1 cellular context compared by ENCODE assay signal in the genomic region with DNA sequence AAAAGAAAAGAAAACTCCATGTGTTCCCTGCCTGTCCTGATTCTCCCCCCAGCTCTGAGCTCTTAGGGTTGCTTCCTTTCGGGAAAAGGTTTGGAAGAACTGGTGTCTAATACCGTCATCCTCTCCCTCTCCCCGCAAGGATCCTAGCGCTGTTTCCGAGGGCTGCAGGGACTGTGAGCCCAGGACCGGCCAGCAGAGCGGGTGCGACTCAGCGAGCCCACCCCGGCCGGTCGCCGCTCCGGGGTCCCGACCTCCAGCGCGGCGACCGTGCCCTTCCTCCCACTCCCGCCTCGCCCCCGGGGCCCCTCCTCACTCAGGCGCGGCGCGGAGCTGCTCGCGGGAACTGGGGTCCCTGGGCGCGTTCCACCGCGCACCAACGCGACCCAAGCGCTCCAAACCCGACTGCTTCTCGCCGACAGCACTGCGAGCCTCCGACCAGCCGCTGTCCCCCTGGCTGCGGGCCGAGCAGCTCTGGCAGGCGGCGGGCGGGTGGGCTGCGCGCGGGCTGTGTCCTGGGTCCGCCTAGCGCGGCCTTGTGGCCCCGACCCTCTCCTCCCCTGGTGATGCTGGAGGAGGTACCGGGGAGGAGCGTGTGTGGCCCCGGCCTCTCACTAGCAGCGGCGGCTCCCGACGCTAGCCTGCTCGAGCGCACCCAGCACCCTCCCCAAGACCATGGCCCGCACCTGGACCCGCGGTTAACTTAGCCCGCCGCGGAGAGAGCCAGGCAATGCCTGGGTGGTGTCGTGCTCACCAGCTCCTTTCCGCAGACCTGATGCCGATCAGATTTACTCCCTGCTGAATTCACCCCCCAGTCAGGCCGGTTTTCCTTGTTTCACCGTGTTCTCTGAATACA.
A peak's percentile ranks its signal among the peaks of the same experiment; 100 is the strongest.
TF ChIP-seq lines count a peak whose summit lies in the region.

A gene (minus strand): TSS at position 509 of the 853 bp plus-strand sequence. CDS start 12,484 bp downstream, outside the sequence.

TF ChIP-seq in HepG2, 621 proteins besides CTCF, POLR2A, EP300 and RAD21 (continued from another document and continues in another):
- TF ChIP-seq ZNF564 (CRISPR knock-in tag; IDR thresholded peaks at IDR 0.05) (no peak), ZSCAN20 (CRISPR knock-in tag; IDR thresholded peaks at IDR 0.05; ENCODE audit: borderline replicate concordance) (no peak), HES4 (CRISPR knock-in tag; IDR thresholded peaks at IDR 0.05; ENCODE audit: borderline replicate concordance) (0 out of 2 replicates have a peak, but pooled peaks have one; percentile 51), KLF16 (CRISPR knock-in tag; IDR thresholded peaks at IDR 0.05) (no peak), GATAD1 (CRISPR knock-in tag; IDR thresholded peaks at IDR 0.05) (no peak), THAP11 (CRISPR knock-in tag; IDR thresholded peaks at IDR 0.05) (no peak), AKAP8 (CRISPR knock-in tag; IDR thresholded peaks at IDR 0.05) (no peak), RFX5 (IDR thresholded peaks at IDR 0.05; ENCODE audit: low read depth, low read length) (no peak), AGO1 (IDR thresholded peaks at IDR 0.05; ENCODE audit: low read depth, low read length, poor library complexity, severe bottlenecking) (no peak), ZMYM3 (CRISPR knock-in tag; IDR thresholded peaks at IDR 0.05) (no peak), HIVEP1 (CRISPR knock-in tag; IDR thresholded peaks at IDR 0.05) (no peak), PTBP1 (IDR thresholded peaks at IDR 0.05; ENCODE audit: low read depth, low read length, poor library complexity, severe bottlenecking) (no peak), ATF7-NPFF (CRISPR knock-in tag; IDR thresholded peaks at IDR 0.05; ENCODE audit: low read depth) (peak; percentile 53; the same call in 1 of the 2 replicates), BORCS8-MEF2B (CRISPR knock-in tag; IDR thresholded peaks at IDR 0.05) (no peak), ZNF550 (CRISPR knock-in tag; IDR thresholded peaks at IDR 0.05; ENCODE audit: borderline replicate concordance) (no peak), ZNF460 (CRISPR knock-in tag; IDR thresholded peaks at IDR 0.05; ENCODE audit: borderline replicate concordance) (no peak), ATF7 (IDR thresholded peaks at IDR 0.05) (no peak), ATF7 (CRISPR knock-in tag; IDR thresholded peaks at IDR 0.05) (no peak), SYNCRIP (IDR thresholded peaks at IDR 0.05; ENCODE audit: insufficient read depth, low read depth, low read length) (0 out of 2 replicates have a peak, but pooled peaks have one; percentile 94), BHLHE40 (IDR thresholded peaks at IDR 0.05; ENCODE audit: low read length) (no peak), HNRNPLL (IDR thresholded peaks at IDR 0.05; ENCODE audit: low read depth, low read length, poor library complexity, severe bottlenecking) (peak; percentile 39), ATF1 (CRISPR knock-in tag; IDR thresholded peaks at IDR 0.05) (no peak), ZNF24 (IDR thresholded peaks at IDR 0.05) (no peak), SIX1 (CRISPR knock-in tag; IDR thresholded peaks at IDR 0.05; ENCODE audit: borderline replicate concordance) (no peak), FOXA1 (IDR thresholded peaks at IDR 0.05) (no peak), FOXA1 (CRISPR knock-in tag; IDR thresholded peaks at IDR 0.05) (no peak), MAFK (conservative IDR thresholded peaks at IDR 0.05 in 1 of 2, IDR thresholded peaks at IDR 0.05 in 1 of 2; ENCODE audit: low read length in 2 of 2) (no peak), HNF4G (IDR thresholded peaks at IDR 0.05; ENCODE audit: borderline replicate concordance, low read depth, low read length) (no peak), HNF4G (CRISPR knock-in tag; IDR thresholded peaks at IDR 0.05; ENCODE audit: borderline replicate concordance, low read depth) (no peak), KLF6 (CRISPR knock-in tag; IDR thresholded peaks at IDR 0.05) (no peak), ZFP90 (CRISPR knock-in tag; IDR thresholded peaks at IDR 0.05; ENCODE audit: borderline replicate concordance) (0 out of 2 replicates have a peak, but pooled peaks have one; percentile 0), SP5 (CRISPR knock-in tag; IDR thresholded peaks at IDR 0.05; ENCODE audit: borderline replicate concordance, low read depth) (no peak)
- TF ChIP-seq, protein P1, sequence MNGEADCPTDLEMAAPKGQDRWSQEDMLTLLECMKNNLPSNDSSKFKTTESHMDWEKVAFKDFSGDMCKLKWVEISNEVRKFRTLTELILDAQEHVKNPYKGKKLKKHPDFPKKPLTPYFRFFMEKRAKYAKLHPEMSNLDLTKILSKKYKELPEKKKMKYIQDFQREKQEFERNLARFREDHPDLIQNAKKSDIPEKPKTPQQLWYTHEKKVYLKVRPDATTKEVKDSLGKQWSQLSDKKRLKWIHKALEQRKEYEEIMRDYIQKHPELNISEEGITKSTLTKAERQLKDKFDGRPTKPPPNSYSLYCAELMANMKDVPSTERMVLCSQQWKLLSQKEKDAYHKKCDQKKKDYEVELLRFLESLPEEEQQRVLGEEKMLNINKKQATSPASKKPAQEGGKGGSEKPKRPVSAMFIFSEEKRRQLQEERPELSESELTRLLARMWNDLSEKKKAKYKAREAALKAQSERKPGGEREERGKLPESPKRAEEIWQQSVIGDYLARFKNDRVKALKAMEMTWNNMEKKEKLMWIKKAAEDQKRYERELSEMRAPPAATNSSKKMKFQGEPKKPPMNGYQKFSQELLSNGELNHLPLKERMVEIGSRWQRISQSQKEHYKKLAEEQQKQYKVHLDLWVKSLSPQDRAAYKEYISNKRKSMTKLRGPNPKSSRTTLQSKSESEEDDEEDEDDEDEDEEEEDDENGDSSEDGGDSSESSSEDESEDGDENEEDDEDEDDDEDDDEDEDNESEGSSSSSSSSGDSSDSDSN (CRISPR knock-in tag; IDR thresholded peaks at IDR 0.05), result peak; percentile 46; the same call in 1 of the 2 replicates
- TF ChIP-seq, protein P2, sequence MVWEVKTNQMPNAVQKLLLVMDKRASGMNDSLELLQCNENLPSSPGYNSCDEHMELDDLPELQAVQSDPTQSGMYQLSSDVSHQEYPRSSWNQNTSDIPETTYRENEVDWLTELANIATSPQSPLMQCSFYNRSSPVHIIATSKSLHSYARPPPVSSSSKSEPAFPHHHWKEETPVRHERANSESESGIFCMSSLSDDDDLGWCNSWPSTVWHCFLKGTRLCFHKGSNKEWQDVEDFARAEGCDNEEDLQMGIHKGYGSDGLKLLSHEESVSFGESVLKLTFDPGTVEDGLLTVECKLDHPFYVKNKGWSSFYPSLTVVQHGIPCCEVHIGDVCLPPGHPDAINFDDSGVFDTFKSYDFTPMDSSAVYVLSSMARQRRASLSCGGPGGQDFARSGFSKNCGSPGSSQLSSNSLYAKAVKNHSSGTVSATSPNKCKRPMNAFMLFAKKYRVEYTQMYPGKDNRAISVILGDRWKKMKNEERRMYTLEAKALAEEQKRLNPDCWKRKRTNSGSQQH (CRISPR knock-in tag; IDR thresholded peaks at IDR 0.05; ENCODE audit: low read depth), result no peak
- TF ChIP-seq, protein P3, sequence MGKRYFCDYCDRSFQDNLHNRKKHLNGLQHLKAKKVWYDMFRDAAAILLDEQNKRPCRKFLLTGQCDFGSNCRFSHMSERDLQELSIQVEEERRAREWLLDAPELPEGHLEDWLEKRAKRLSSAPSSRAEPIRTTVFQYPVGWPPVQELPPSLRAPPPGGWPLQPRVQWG (CRISPR knock-in tag; IDR thresholded peaks at IDR 0.05; ENCODE audit: borderline replicate concordance, low read depth), result no peak
- TF ChIP-seq, protein P4, sequence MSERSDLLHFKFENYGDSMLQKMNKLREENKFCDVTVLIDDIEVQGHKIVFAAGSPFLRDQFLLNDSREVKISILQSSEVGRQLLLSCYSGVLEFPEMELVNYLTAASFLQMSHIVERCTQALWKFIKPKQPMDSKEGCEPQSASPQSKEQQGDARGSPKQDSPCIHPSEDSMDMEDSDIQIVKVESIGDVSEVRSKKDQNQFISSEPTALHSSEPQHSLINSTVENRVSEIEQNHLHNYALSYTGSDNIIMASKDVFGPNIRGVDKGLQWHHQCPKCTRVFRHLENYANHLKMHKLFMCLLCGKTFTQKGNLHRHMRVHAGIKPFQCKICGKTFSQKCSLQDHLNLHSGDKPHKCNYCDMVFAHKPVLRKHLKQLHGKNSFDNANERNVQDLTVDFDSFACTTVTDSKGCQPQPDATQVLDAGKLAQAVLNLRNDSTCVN (CRISPR knock-in tag; IDR thresholded peaks at IDR 0.05; ENCODE audit: borderline replicate concordance), result no peak
- TF ChIP-seq, protein P5, sequence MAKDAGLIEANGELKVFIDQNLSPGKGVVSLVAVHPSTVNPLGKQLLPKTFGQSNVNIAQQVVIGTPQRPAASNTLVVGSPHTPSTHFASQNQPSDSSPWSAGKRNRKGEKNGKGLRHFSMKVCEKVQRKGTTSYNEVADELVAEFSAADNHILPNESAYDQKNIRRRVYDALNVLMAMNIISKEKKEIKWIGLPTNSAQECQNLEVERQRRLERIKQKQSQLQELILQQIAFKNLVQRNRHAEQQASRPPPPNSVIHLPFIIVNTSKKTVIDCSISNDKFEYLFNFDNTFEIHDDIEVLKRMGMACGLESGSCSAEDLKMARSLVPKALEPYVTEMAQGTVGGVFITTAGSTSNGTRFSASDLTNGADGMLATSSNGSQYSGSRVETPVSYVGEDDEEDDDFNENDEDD (CRISPR knock-in tag; IDR thresholded peaks at IDR 0.05; ENCODE audit: borderline replicate concordance), result no peak
- TF ChIP-seq, protein P6, sequence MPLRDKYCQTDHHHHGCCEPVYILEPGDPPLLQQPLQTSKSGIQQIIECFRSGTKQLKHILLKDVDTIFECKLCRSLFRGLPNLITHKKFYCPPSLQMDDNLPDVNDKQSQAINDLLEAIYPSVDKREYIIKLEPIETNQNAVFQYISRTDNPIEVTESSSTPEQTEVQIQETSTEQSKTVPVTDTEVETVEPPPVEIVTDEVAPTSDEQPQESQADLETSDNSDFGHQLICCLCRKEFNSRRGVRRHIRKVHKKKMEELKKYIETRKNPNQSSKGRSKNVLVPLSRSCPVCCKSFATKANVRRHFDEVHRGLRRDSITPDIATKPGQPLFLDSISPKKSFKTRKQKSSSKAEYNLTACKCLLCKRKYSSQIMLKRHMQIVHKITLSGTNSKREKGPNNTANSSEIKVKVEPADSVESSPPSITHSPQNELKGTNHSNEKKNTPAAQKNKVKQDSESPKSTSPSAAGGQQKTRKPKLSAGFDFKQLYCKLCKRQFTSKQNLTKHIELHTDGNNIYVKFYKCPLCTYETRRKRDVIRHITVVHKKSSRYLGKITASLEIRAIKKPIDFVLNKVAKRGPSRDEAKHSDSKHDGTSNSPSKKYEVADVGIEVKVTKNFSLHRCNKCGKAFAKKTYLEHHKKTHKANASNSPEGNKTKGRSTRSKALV (CRISPR knock-in tag; IDR thresholded peaks at IDR 0.05), result peak; percentile 98
- TF ChIP-seq, protein P7, sequence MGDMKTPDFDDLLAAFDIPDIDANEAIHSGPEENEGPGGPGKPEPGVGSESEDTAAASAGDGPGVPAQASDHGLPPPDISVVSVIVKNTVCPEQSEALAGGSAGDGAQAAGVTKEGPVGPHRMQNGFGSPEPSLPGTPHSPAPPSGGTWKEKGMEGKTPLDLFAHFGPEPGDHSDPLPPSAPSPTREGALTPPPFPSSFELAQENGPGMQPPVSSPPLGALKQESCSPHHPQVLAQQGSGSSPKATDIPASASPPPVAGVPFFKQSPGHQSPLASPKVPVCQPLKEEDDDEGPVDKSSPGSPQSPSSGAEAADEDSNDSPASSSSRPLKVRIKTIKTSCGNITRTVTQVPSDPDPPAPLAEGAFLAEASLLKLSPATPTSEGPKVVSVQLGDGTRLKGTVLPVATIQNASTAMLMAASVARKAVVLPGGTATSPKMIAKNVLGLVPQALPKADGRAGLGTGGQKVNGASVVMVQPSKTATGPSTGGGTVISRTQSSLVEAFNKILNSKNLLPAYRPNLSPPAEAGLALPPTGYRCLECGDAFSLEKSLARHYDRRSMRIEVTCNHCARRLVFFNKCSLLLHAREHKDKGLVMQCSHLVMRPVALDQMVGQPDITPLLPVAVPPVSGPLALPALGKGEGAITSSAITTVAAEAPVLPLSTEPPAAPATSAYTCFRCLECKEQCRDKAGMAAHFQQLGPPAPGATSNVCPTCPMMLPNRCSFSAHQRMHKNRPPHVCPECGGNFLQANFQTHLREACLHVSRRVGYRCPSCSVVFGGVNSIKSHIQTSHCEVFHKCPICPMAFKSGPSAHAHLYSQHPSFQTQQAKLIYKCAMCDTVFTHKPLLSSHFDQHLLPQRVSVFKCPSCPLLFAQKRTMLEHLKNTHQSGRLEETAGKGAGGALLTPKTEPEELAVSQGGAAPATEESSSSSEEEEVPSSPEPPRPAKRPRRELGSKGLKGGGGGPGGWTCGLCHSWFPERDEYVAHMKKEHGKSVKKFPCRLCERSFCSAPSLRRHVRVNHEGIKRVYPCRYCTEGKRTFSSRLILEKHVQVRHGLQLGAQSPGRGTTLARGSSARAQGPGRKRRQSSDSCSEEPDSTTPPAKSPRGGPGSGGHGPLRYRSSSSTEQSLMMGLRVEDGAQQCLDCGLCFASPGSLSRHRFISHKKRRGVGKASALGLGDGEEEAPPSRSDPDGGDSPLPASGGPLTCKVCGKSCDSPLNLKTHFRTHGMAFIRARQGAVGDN (CRISPR knock-in tag; IDR thresholded peaks at IDR 0.05), result 0 out of 2 replicates have a peak, but pooled peaks have one; percentile 25
- TF ChIP-seq, protein P8, sequence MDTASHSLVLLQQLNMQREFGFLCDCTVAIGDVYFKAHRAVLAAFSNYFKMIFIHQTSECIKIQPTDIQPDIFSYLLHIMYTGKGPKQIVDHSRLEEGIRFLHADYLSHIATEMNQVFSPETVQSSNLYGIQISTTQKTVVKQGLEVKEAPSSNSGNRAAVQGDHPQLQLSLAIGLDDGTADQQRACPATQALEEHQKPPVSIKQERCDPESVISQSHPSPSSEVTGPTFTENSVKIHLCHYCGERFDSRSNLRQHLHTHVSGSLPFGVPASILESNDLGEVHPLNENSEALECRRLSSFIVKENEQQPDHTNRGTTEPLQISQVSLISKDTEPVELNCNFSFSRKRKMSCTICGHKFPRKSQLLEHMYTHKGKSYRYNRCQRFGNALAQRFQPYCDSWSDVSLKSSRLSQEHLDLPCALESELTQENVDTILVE (CRISPR knock-in tag; IDR thresholded peaks at IDR 0.05), result no peak
- TF ChIP-seq, protein P9, sequence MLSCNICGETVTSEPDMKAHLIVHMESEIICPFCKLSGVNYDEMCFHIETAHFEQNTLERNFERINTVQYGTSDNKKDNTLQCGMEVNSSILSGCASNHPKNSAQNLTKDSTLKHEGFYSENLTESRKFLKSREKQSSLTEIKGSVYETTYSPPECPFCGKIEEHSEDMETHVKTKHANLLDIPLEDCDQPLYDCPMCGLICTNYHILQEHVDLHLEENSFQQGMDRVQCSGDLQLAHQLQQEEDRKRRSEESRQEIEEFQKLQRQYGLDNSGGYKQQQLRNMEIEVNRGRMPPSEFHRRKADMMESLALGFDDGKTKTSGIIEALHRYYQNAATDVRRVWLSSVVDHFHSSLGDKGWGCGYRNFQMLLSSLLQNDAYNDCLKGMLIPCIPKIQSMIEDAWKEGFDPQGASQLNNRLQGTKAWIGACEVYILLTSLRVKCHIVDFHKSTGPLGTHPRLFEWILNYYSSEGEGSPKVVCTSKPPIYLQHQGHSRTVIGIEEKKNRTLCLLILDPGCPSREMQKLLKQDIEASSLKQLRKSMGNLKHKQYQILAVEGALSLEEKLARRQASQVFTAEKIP (CRISPR knock-in tag; IDR thresholded peaks at IDR 0.05; ENCODE audit: borderline replicate concordance), result no peak
- TF ChIP-seq, protein P10, sequence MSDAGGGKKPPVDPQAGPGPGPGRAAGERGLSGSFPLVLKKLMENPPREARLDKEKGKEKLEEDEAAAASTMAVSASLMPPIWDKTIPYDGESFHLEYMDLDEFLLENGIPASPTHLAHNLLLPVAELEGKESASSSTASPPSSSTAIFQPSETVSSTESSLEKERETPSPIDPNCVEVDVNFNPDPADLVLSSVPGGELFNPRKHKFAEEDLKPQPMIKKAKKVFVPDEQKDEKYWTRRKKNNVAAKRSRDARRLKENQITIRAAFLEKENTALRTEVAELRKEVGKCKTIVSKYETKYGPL (CRISPR knock-in tag; IDR thresholded peaks at IDR 0.05), result no peak
